In genomic region chr7:11210374-11210773, GRCh38 we compare ENCODE assay signal across 28 cellular contexts.
"Had no signal": no experiment of that assay in that cellular context is flagged by ENCODE, and none has a peak within 500 bp of the region (broad histone marks: within the 10 kb centered on the region; RNA-seq: fewer than 3 reads in every experiment).

No MANE protein-coding gene starts in this region.

- H3K4me2 ChIP-seq: SK-N-SH had no signal

- H3K9ac ChIP-seq: SK-N-SH had no signal

- H3K9me3 ChIP-seq: SJCRH30, SK-N-SH had no signal

- ATAC-seq: activated CD8-positive, alpha-beta T cell treated with anti-CD3 and anti-CD28 coated beads, Interleukin-2, amount 10 ng/mL, durations not matched to agents 7 days and 5 days; WTC11 had no signal

- H3K36me3 ChIP-seq: SJCRH30 had no signal

- H3K27ac Mint-ChIP-seq: activated CD8-positive, alpha-beta T cell treated with anti-CD3 and anti-CD28 coated beads, Interleukin-2, amount 10 ng/mL, durations not matched to agents 7 days and 5 days; activated naive CD4-positive, alpha-beta T cell treated with anti-CD3 and anti-CD28 coated beads for 36 hours; activated naive CD8-positive, alpha-beta T cell; activated T-cell treated with anti-CD3 and anti-CD28 coated beads, Interleukin-2, amount 50 U/mL, for 24 hours; activated T-helper 1 cell treated with anti-CD3 and anti-CD28 coated beads, Interleukin-12 subunit alpha, Interleukin-12 subunit beta, Interleukin-2, Interleukin-4 antibody, amounts not matched to agents 30 ng/mL and 10 ng/mL and 1 ng/mL, durations not matched to agents 14 hours and 24 hours and 36 hours; brain; T-helper 1 cell treated with Interleukin-12 subunit alpha and Interleukin-12 subunit beta and Interleukin-4 antibody, amounts not matched to agents 30 μg/mL and 1 μg/mL, for 36 hours; WTC11 had no signal

- H3K9me3 Mint-ChIP-seq: activated naive CD4-positive, alpha-beta T cell treated with anti-CD3 and anti-CD28 coated beads for 36 hours; activated T-cell treated with anti-CD3 and anti-CD28 coated beads, Interleukin-2, amount 50 U/mL, for 24 hours; activated T-helper 1 cell treated with anti-CD3 and anti-CD28 coated beads, Interleukin-12 subunit alpha, Interleukin-12 subunit beta, Interleukin-2, Interleukin-4 antibody, amounts not matched to agents 30 ng/mL and 10 ng/mL and 1 ng/mL, durations not matched to agents 14 hours and 24 hours and 36 hours; brain; central memory CD8-positive, alpha-beta T cell; T-helper 1 cell treated with Interleukin-12 subunit alpha and Interleukin-12 subunit beta and Interleukin-4 antibody, amounts not matched to agents 30 μg/mL and 1 μg/mL, for 36 hours; WTC11 had no signal

- H3K4me3 ChIP-seq: SJCRH30 had no signal

- H3K27me3 Mint-ChIP-seq: activated T-cell treated with anti-CD3 and anti-CD28 coated beads, Interleukin-2, amount 50 U/mL, for 24 hours; brain; central memory CD8-positive, alpha-beta T cell had no signal

- H3K4me3 Mint-ChIP-seq: activated CD8-positive, alpha-beta T cell treated with anti-CD3 and anti-CD28 coated beads, Interleukin-2, amount 10 ng/mL, durations not matched to agents 7 days and 5 days; activated naive CD4-positive, alpha-beta T cell treated with anti-CD3 and anti-CD28 coated beads for 36 hours; activated naive CD8-positive, alpha-beta T cell; activated T-cell treated with anti-CD3 and anti-CD28 coated beads, Interleukin-2, amount 50 U/mL, for 24 hours; activated T-helper 1 cell treated with anti-CD3 and anti-CD28 coated beads, Interleukin-12 subunit alpha, Interleukin-12 subunit beta, Interleukin-2, Interleukin-4 antibody, amounts not matched to agents 30 ng/mL and 10 ng/mL and 1 ng/mL, durations not matched to agents 14 hours and 24 hours and 36 hours; brain; central memory CD8-positive, alpha-beta T cell; T-helper 1 cell treated with Interleukin-12 subunit alpha and Interleukin-12 subunit beta and Interleukin-4 antibody, amounts not matched to agents 30 μg/mL and 1 μg/mL, for 36 hours; WTC11 had no signal

- H3K4me1 Mint-ChIP-seq: central memory CD8-positive, alpha-beta T cell had no signal

- DNase-seq: activated CD4-positive, alpha-beta T cell treated with anti-CD3 and anti-CD28 coated beads, Interleukin-2, amount 50 U/mL, for 4 hours; activated CD8-positive, alpha-beta T cell treated with anti-CD3 and anti-CD28 coated beads, Interleukin-2, amount 10 ng/mL, durations not matched to agents 7 days and 5 days; activated gamma-delta T cell; activated naive CD4-positive, alpha-beta T cell treated with anti-CD3 and anti-CD28 coated beads for 36 hours; activated T-cell treated with anti-CD3 and anti-CD28 coated beads, Interleukin-2, amount 50 U/mL, for 24 hours; amygdala; cortex of kidney; Kasumi-1; NCI-H1048; NCI-H146; NCI-H1930; NCI-H2107; NCI-H345; NCI-H510A; NCI-H526 treated with DMSO at 0.1 percent for 48 hours; NCI-H82; Right ventricle myocardium superior; RPMI8226; SJCRH30; SK-N-SH; SW 1271 had no signal

- H3K27ac ChIP-seq: SJCRH30 had no signal

- H3K27me3 ChIP-seq: SJCRH30 had no signal

- H3K9me2 ChIP-seq: SK-N-SH had no signal

- H3K36me3 Mint-ChIP-seq: activated naive CD8-positive, alpha-beta T cell; brain; WTC11 had no signal

- FAIRE-seq: astrocyte had no signal
